ENCODE assay signal across 34 cellular contexts in genomic region chr7:68162712-68163111, GRCh38.
"Had no signal": no experiment of that assay in that cellular context is flagged by ENCODE, and none has a peak within 500 bp of the region (broad histone marks: within the 10 kb centered on the region; RNA-seq: fewer than 3 reads in every experiment).

No MANE protein-coding gene starts in this region.

- H3K27me3 ChIP-seq: MG63 had no signal

- DNase-seq: Karpas-422, Kasumi-1, MG63, MM.1S, MV-4-11, NCI-H1048, NCI-H1092, NCI-H1092 treated with DMSO at 0.1 percent for 48 hours, NCI-H1105, NCI-H1105 treated with DMSO at 0.1 percent for 48 hours, NCI-H1417, NCI-H1417 treated with DMSO at 0.1 percent for 48 hours, NCI-H1436, NCI-H1436 treated with DMSO at 0.1 percent for 48 hours, NCI-H146, NCI-H1694, NCI-H1694 treated with DMSO at 0.1 percent for 48 hours, NCI-H187, NCI-H187 treated with DMSO at 0.1 percent for 48 hours, NCI-H1930, NCI-H2029, NCI-H2029 treated with DMSO at 0.1 percent for 48 hours, NCI-H2081, NCI-H2081 treated with DMSO at 0.1 percent for 48 hours, NCI-H2107, NCI-H2171, NCI-H2171 treated with DMSO at 0.1 percent for 48 hours, NCI-H2227 treated with DMSO at 0.1 percent for 48 hours, NCI-H226, NCI-H345, NCI-H446, NCI-H446 treated with DMSO at 0.1 percent for 48 hours, NCI-H510A, NCI-H510A treated with DMSO at 0.1 percent for 48 hours had no signal

- H3K4me3 ChIP-seq: MG63 had no signal

- H3K36me3 ChIP-seq: MG63 had no signal

- H3K9me3 ChIP-seq: MG63 had no signal
